8 cellular contexts compared by ENCODE assay signal in genomic region chrX:18887177-18887820, GRCh38.
DNase-seq lines count a peak whose midpoint lies in the region; ATAC-seq and TF ChIP-seq lines count a peak whose summit lies in the region.

No MANE protein-coding gene starts in this region.

- DNase-seq in activated CD4-positive, alpha-beta T cell treated with anti-CD3 and anti-CD28 coated beads for 48 hours: peak; percentile 12
- no peak for DNase-seq in activated CD4-positive, alpha-beta T cell treated with anti-CD3 and anti-CD28 coated beads for 1 hour
- DNase-seq in choroid plexus epithelial cell (ENCODE audit: low read depth) (no peak), mucosa of descending colon (peak; percentile 65 to 75 (median 74)), tibial artery (no peak), SIG-M5 treated with dmso at 0.1 percent for 504 hours (lab: John Stamatoyannopoulos, UW; ENCODE audit: unreplicated experiment) (no peak), SW480 (ENCODE audit: low spot score) (no peak)

- TF ChIP-seq CTCF in choroid plexus epithelial cell (conservative IDR thresholded peaks at IDR 0.05; ENCODE audit: low read depth, low read length): no peak
- no peak for TF ChIP-seq CTCF in mucosa of descending colon (IDR thresholded peaks at IDR 0.05)
- TF ChIP-seq CTCF in tibial artery (IDR thresholded peaks at IDR 0.05): no peak

- H3K4me3 ChIP-seq in choroid plexus epithelial cell (ENCODE audit: low read depth, low read length): peak overlapping the region; percentile 53
- no peak overlapping the region for H3K4me3 ChIP-seq in mucosa of descending colon
- peak overlapping the region; percentile 40 to 46 for H3K4me3 ChIP-seq in tibial artery

- intact Hi-C loops in mucosa of descending colon (cut with DNase I, micrococcal nuclease) (no loop called here), tibial artery (cut with DNase I; ENCODE audit: low total_unique reads) (loop anchor here (5.0 kb wide), 1 partner anchor 215 kb away; the partner anchor contains the start of gene RS1)

- peak; percentile 65 for ATAC-seq in mucosa of descending colon
- no peak for ATAC-seq in GM21367 (IDR thresholded peaks at IDR 0.05; ENCODE audit: unreplicated experiment)

- H3K27me3 ChIP-seq in tibial artery: no peaks in the 10 kb centered on the region

- H3K36me3 ChIP-seq in mucosa of descending colon (ENCODE audit: low read depth) (no peaks in the 10 kb centered on the region), tibial artery (peaks cover 0 to 4% (median 0%) of the 10 kb centered on the region in 3 donors)

- peaks cover 8% of the 10 kb centered on the region for H3K4me1 ChIP-seq in mucosa of descending colon (ENCODE audit: low read depth)
- H3K4me1 ChIP-seq in tibial artery: peaks cover 4 to 47% (median 15%) of the 10 kb centered on the region in 4 donors

- no peaks in the 10 kb centered on the region for H3K9me3 ChIP-seq in mucosa of descending colon
- no peaks in the 10 kb centered on the region for H3K9me3 ChIP-seq in tibial artery

- peak overlapping the region; percentile 85 to 89 for H3K27ac ChIP-seq in tibial artery

Comparison
In these comparisons a context has a peak if more than half of its experiments do, and no peak if none do; other contexts are left out.
1. DNase-seq: peak in activated CD4-positive, alpha-beta T cell treated with anti-CD3 and anti-CD28 coated beads for 48 hours (single experiment) and mucosa of descending colon (3 of 3); none in activated CD4-positive, alpha-beta T cell treated with anti-CD3 and anti-CD28 coated beads for 1 hour (single experiment), choroid plexus epithelial cell (single experiment), tibial artery (0 of 2), SIG-M5 treated with dmso at 0.1 percent for 504 hours (single experiment) and SW480 (single experiment).